Comparison of ENCODE assay signal across 9 cellular contexts in genomic region chr5:108727154-108727638, GRCh38. TPM values are rescaled to one million over a fixed set of nuclear protein-coding genes. Genes with fewer than 3 reads are reported as not detected.
A peak's percentile ranks its signal among the peaks of the same experiment; 100 is the strongest.
DNase-seq lines count a peak whose midpoint lies in the region; ATAC-seq, FAIRE-seq and TF ChIP-seq lines count a peak whose summit lies in the region.
"Had no signal": no experiment of that assay in that cellular context is flagged by ENCODE, and none has a peak within 500 bp of the region (broad histone marks: within the 10 kb centered on the region; RNA-seq: fewer than 3 reads in every experiment).

No MANE protein-coding gene starts in this region.

- no peak for DNase-seq in stimulated activated naive CD8-positive, alpha-beta T cell treated with anti-CD3 and anti-CD28 coated beads, Interleukin-15, Interleukin-2, amounts not matched to agents 100 U/mL and 50 U/mL, for 24 hours
- DNase-seq in SJCRH30, result peak; percentile 42 to 64
- DNase-seq in endothelial cell of umbilical vein (ENCODE audit: low read depth, low spot score), result no peak
- DNase-seq in stimulated activated CD4-positive, alpha-beta T cell treated with anti-CD3 and anti-CD28 coated beads, Interleukin-2, amount 100 ng/mL, for 48 hours, result no peak

- peak overlapping the region; percentile 87 for H3K4me3 Mint-ChIP-seq in stimulated activated naive CD8-positive, alpha-beta T cell treated with anti-CD3 and anti-CD28 coated beads, Interleukin-15, Interleukin-2, amounts not matched to agents 100 ng/mL and 50 ng/mL, for 24 hours

- no peaks in the 10 kb centered on the region for H3K9me3 Mint-ChIP-seq in stimulated activated naive CD8-positive, alpha-beta T cell treated with anti-CD3 and anti-CD28 coated beads, Interleukin-15, Interleukin-2, amounts not matched to agents 100 ng/mL and 50 ng/mL, for 24 hours

- no peak for ATAC-seq in stimulated activated naive CD8-positive, alpha-beta T cell treated with anti-CD3 and anti-CD28 coated beads, Interleukin-15, Interleukin-2, amounts not matched to agents 100 U/mL and 50 U/mL, for 24 hours
- no peak for ATAC-seq in GM19351 (IDR thresholded peaks at IDR 0.05; ENCODE audit: unreplicated experiment)
- ATAC-seq in GM21528 (IDR thresholded peaks at IDR 0.05; ENCODE audit: low FRiP score, unreplicated experiment), result no peak

- TF ChIP-seq CTCF in endothelial cell of umbilical vein (IDR thresholded peaks at IDR 0.05; ENCODE audit: extremely low read depth in 1 of 2, insufficient read depth in 1 of 2, low read depth in 1 of 2, low read length in 2 of 2), result no peak

- FAIRE-seq in endothelial cell of umbilical vein (lab: Jason Lieb, UNC), result no peak
- FAIRE-seq: islet of Langerhans had no signal

- peak overlapping the region; percentile 97 for H2AFZ ChIP-seq in endothelial cell of umbilical vein (ENCODE audit: low read depth, low read length)

- H3K9ac ChIP-seq in endothelial cell of umbilical vein (replicated peaks; ENCODE audit: extremely low read depth, insufficient read depth, low read length) (peak overlapping the region; percentile 82), mucosa of stomach (ENCODE audit: low read length) (peak overlapping the region; percentile 90)

- BruUV-seq in endothelial cell of umbilical vein (replicated peaks; lab: Mats Ljungman, UMichigan), result no TSS peak

- H3K27me3 Mint-ChIP-seq in stimulated activated naive CD8-positive, alpha-beta T cell treated with anti-CD3 and anti-CD28 coated beads, Interleukin-15, Interleukin-2, amounts not matched to agents 100 ng/mL and 50 ng/mL, for 24 hours, result peaks cover 47% of the 10 kb centered on the region

- peak overlapping the region; percentile 88 for H3K27ac Mint-ChIP-seq in stimulated activated naive CD8-positive, alpha-beta T cell treated with anti-CD3 and anti-CD28 coated beads, Interleukin-15, Interleukin-2, amounts not matched to agents 100 ng/mL and 50 ng/mL, for 24 hours

- CTCF ChIA-PET in endothelial cell of umbilical vein (lab: Charles Lee), result interaction anchor here (0.7 to 2.5 kb wide), 10 partner anchors 8 to 85 kb away, joined by 3 to 13 read pairs (median 6); no protein-coding TSS in a partner anchor

- POLR2A ChIA-PET in endothelial cell of umbilical vein (lab: Charles Lee), result interaction anchor here (0.7 to 2.0 kb wide), 5 partner anchors 21 to 379 kb away, joined by 3 to 17 read pairs (median 3); partner anchors contain the start of gene FER

- peak overlapping the region; percentile 85 for H3K4me2 ChIP-seq in endothelial cell of umbilical vein (ENCODE audit: insufficient read depth, low read length)

- no peaks in the 10 kb centered on the region for H3K9me1 ChIP-seq in endothelial cell of umbilical vein (replicated peaks; ENCODE audit: control insufficient read depth, extremely low read depth, insufficient read depth, low read length)

- H3K4me3 ChIP-seq in SJCRH30, result peak overlapping the region; percentile 79
- peak overlapping the region; percentile 41 to 84 (median 71) for H3K4me3 ChIP-seq in endothelial cell of umbilical vein (replicated peaks in 1 of 3; ENCODE audit: insufficient read depth in 1 of 3, low read depth in 1 of 3, low read length in 3 of 3)
- peak overlapping the region; percentile 57 for H3K4me3 ChIP-seq in mucosa of stomach (ENCODE audit: low read length)

- H3K36me3 ChIP-seq in SJCRH30 (no peaks in the 10 kb centered on the region), endothelial cell of umbilical vein (ENCODE audit: control insufficient read depth in 2 of 2, extremely low read depth in 1 of 2, insufficient read depth in 2 of 2, low read length in 2 of 2) (no peaks in the 10 kb centered on the region), mucosa of stomach (ENCODE audit: control insufficient read depth, insufficient read depth, low read length) (no peaks in the 10 kb centered on the region)

- H3K27ac ChIP-seq in SJCRH30, result peak overlapping the region; percentile 77
- H3K27ac ChIP-seq in endothelial cell of umbilical vein (ENCODE audit: insufficient read depth, low read depth, low read length), result peak overlapping the region; percentile 68

- dilution Hi-C loops in endothelial cell of umbilical vein (cut with MboI; ENCODE audit: extremely low pct_ligation_motif_present, low sequenced_read_pairs), result no loop called here

- H3K27me3 ChIP-seq in SJCRH30 (no peaks in the 10 kb centered on the region), endothelial cell of umbilical vein (ENCODE audit: control insufficient read depth in 2 of 2, insufficient read depth in 2 of 2, low read length in 2 of 2) (no peaks in the 10 kb centered on the region), mucosa of stomach (ENCODE audit: control insufficient read depth, insufficient read depth, low read length) (no peaks in the 10 kb centered on the region)

- H3K9me3 ChIP-seq in SJCRH30 (replicated peaks), result no peaks in the 10 kb centered on the region
- no peaks in the 10 kb centered on the region for H3K9me3 ChIP-seq in endothelial cell of umbilical vein (replicated peaks; ENCODE audit: control insufficient read depth, insufficient read depth, low read length)
- H3K9me3 ChIP-seq in mucosa of stomach (ENCODE audit: control insufficient read depth, low read length), result no peaks in the 10 kb centered on the region

- H3K4me1 ChIP-seq in SJCRH30, result no peaks in the 10 kb centered on the region
- H3K4me1 ChIP-seq in endothelial cell of umbilical vein (ENCODE audit: control insufficient read depth, extremely low read depth, insufficient read depth, low read length), result peaks cover 23% of the 10 kb centered on the region
- H3K4me1 ChIP-seq in mucosa of stomach (ENCODE audit: control insufficient read depth, insufficient read depth, low read length), result peaks cover 9% of the 10 kb centered on the region

- intact Hi-C loops in endothelial cell of umbilical vein (cut with micrococcal nuclease), result no loop called here

- H3K4me1 Mint-ChIP-seq in stimulated activated naive CD8-positive, alpha-beta T cell treated with anti-CD3 and anti-CD28 coated beads, Interleukin-15, Interleukin-2, amounts not matched to agents 100 ng/mL and 50 ng/mL, for 24 hours (ENCODE audit: low read depth), result peaks cover 44% of the 10 kb centered on the region

- H3K36me3 Mint-ChIP-seq in stimulated activated naive CD8-positive, alpha-beta T cell treated with anti-CD3 and anti-CD28 coated beads, Interleukin-15, Interleukin-2, amounts not matched to agents 100 ng/mL and 50 ng/mL, for 24 hours (ENCODE audit: low read depth), result no peaks in the 10 kb centered on the region

- H3K79me2 ChIP-seq in endothelial cell of umbilical vein (ENCODE audit: control insufficient read depth, insufficient read depth, low read length), result no peaks in the 10 kb centered on the region

- TF ChIP-seq POLR2A in endothelial cell of umbilical vein (IDR thresholded peaks at IDR 0.05; ENCODE audit: low read depth, low read length), result no peak

- H4K20me1 ChIP-seq in endothelial cell of umbilical vein (replicated peaks; ENCODE audit: control insufficient read depth, extremely low read depth, insufficient read depth, low read length), result no peaks in the 10 kb centered on the region

TF ChIP-seq in endothelial cell of umbilical vein, 7 proteins besides CTCF, POLR2A, EP300 and RAD21:
- TF ChIP-seq JUN (IDR thresholded peaks at IDR 0.05; ENCODE audit: borderline replicate concordance, insufficient read depth, insufficient read length, low read depth), result no peak

RNA-seq across cellular contexts. Expression of gene FER, which starts 20.5 kb away (rescaled TPM):
- total RNA-seq in SJCRH30 (2014; rRNA removed; shearing (Covaris generic)), result 15.9 and 17.6 TPM in 2 replicates
- total RNA-seq in endothelial cell of umbilical vein, result 22.8 and 27.5 TPM in 2 replicates
- 1.7 and 2.3 TPM in 2 replicates for polyA plus RNA-seq in endothelial cell of umbilical vein
- polyA plus RNA-seq in endothelial cell of umbilical vein (2011; cell fraction: cytosol; rRNA removed), result 2.6 and 2.7 TPM in 2 replicates
- polyA plus RNA-seq in endothelial cell of umbilical vein (2011; cell fraction: nucleus; rRNA removed), result 11.0 and 12.3 TPM in 2 replicates
- polyA plus RNA-seq in endothelial cell of umbilical vein (2012), result 5.8 and 13.9 TPM in 2 replicates
- 20.5 and 23.7 TPM in 2 replicates for polyA minus RNA-seq in endothelial cell of umbilical vein
- 20.1 TPM for polyA minus RNA-seq in endothelial cell of umbilical vein (2011; cell fraction: cytosol; rRNA and poly(A)+ RNA removed)
- polyA minus RNA-seq in endothelial cell of umbilical vein (2011; cell fraction: nucleus; rRNA and poly(A)+ RNA removed), result 67.1 and 88.0 TPM in 2 replicates

Comparison
In these comparisons a context has a peak if more than half of its experiments do, and no peak if none do; other contexts are left out.
1. DNase-seq: peak in SJCRH30 (2 of 2); none in stimulated activated naive CD8-positive, alpha-beta T cell treated with anti-CD3 and anti-CD28 coated beads, Interleukin-15, Interleukin-2, amounts not matched to agents 100 U/mL and 50 U/mL, for 24 hours (single experiment), endothelial cell of umbilical vein (single experiment) and stimulated activated CD4-positive, alpha-beta T cell treated with anti-CD3 and anti-CD28 coated beads, Interleukin-2, amount 100 ng/mL, for 48 hours (0 of 2).
2. Peak in every context shown above with its lines, with median percentiles within 50 percentile points of each other: H3K4me3 ChIP-seq.